ENCODE assay signal across 23 cellular contexts in genomic region chr5:7770436-7770835, GRCh38.
"Had no signal": no experiment of that assay in that cellular context is flagged by ENCODE, and none has a peak within 500 bp of the region (broad histone marks: within the 10 kb centered on the region; RNA-seq: fewer than 3 reads in every experiment).

No MANE protein-coding gene starts in this region.

- H3K9ac ChIP-seq: SK-N-SH had no signal

- H3K4me3 ChIP-seq: MG63, SJSA1 had no signal

- ATAC-seq: HepG2 had no signal

- H3K4me2 ChIP-seq: SK-N-SH had no signal

- H3K4me1 ChIP-seq: SJSA1 had no signal

- H3K36me3 ChIP-seq: MG63, SJSA1 had no signal

- H3K9me3 ChIP-seq: MG63, SJSA1, SK-N-SH had no signal

- DNase-seq: IMR-90, Karpas-422, KG1, MG63, NCI-H1092, NCI-H1105 treated with DMSO at 0.1 percent for 48 hours, NCI-H1417 treated with DMSO at 0.1 percent for 48 hours, NCI-H146, NCI-H1694 treated with DMSO at 0.1 percent for 48 hours, NCI-H1930, NCI-H2081, NCI-H2107, NCI-H2227 treated with DMSO at 0.1 percent for 48 hours, NCI-H524, NCI-H69, NCI-H774, Right ventricle myocardium superior, RPMI8226, SIG-M5, SK-N-SH, SW 1271 had no signal

- H3K27me3 ChIP-seq: SJSA1 had no signal

- H3K27ac ChIP-seq: SJSA1 had no signal
